8 cellular contexts compared by ENCODE assay signal in the genomic region with DNA sequence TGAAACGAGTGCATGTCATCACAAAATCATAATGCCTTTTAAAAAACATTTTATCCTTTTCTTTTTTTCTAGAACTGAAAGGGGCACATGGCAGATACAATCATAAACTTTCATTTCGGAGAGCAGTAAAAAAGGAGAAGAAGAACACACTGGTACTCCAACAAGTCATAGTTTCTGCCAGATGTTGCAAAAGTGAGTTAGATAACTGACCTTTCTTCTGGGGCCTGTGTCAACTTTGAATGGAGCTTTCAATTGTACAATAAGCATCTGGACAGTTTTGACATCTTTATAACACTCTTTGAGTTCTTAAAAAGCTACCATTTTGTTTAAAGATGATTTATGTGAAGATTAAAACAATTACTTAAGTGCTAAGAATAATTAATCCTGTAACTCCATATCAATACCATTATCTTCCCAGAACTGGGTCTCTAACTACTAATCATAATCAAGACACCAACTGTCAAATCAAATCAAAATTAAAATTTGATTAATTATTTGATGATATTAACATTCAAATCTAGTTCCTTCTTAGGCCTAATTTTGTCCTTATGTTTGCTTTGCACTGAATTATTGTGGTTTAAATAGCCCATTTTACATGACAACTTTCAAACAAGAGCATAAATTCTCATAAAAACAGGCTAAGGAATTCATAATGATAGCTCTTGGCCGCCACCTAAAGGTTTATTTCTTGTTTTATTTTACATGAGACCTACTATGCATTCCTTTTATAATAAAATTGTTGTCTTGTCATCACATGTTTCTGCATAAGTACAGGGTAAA. TPM values are rescaled to one million over a fixed set of nuclear protein-coding genes. Genes with fewer than 3 reads are reported as not detected.
DNase-seq lines count a peak whose midpoint lies in the region; ATAC-seq and TF ChIP-seq lines count a peak whose summit lies in the region.

No MANE protein-coding gene starts in this region.

- in situ Hi-C loops in transverse colon (cut with MboI; ENCODE audit: low pct_ligation_motif_present in 1 of 4, low pct_unique_long_range_greater_than_20kb in 1 of 4, low sequenced_read_pairs in 3 of 4): loop anchor here in 3 of 4 donors (10.0 to 25.0 kb wide), 4 partner anchors 149 to 599 kb away; a partner anchor contains a TSS

- ATAC-seq in HG02852 (IDR thresholded peaks at IDR 0.05; ENCODE audit: unreplicated experiment) (peak; percentile 46), GM21515 (IDR thresholded peaks at IDR 0.05; ENCODE audit: unreplicated experiment) (no peak)

- POLR2A ChIA-PET in PC-9 (lab: Charles Lee; ENCODE audit: unreplicated experiment): interaction anchor here (0.7 kb wide), 1 partner anchor 582 kb away, joined by 4 read pairs; no protein-coding TSS in a partner anchor

- WGBS in transverse colon (ENCODE audit: low coverage in 1 of 2), 2 donors: 38 to 45% methylated on average over 3 of the region's 3 CpGs
- no CpG with 5 or more reads among the region's 3 CpGs for WGBS in neuronal stem cell (ENCODE audit: extremely low coverage in 2 of 2, insufficient read length in 2 of 2, insufficient replicate concordance in 1 of 2), 2 donors

- H3K18ac ChIP-seq in neuronal stem cell (ENCODE audit: low read length): no peak overlapping the region

- no peak overlapping the region for H2AFZ ChIP-seq in PC-9
- no peak overlapping the region for H2AFZ ChIP-seq in neuronal stem cell (ENCODE audit: low read length)

- TF ChIP-seq EP300 in transverse colon (IDR thresholded peaks at IDR 0.05; ENCODE audit: low read depth): no peak

- intact Hi-C loops in PC-9 (cut with micrococcal nuclease; ENCODE audit: unreplicated experiment): loop anchor here (1.0 to 5.0 kb wide), 8 partner anchors 70 to 602 kb away; a partner anchor contains a TSS
- intact Hi-C loops in transverse colon (cut with DNase I; ENCODE audit: low total_unique reads): no loop called here

- H2BK15ac ChIP-seq in neuronal stem cell (ENCODE audit: low read length): no peak overlapping the region

- no peak overlapping the region for H3K14ac ChIP-seq in neuronal stem cell (ENCODE audit: low read length)

- no peak overlapping the region for H3K4me3 ChIP-seq in PC-9
- H3K4me3 ChIP-seq in fibroblast of mammary gland (ENCODE audit: control insufficient read depth, low read depth, low read length): no peak overlapping the region
- H3K4me3 ChIP-seq in transverse colon: no peak overlapping the region
- no peak overlapping the region for H3K4me3 ChIP-seq in neuronal stem cell (ENCODE audit: low read length in 2 of 2)

- no peaks in the 10 kb centered on the region for H3K27me3 ChIP-seq in PC-9 (ENCODE audit: insufficient read depth, low read depth)
- H3K27me3 ChIP-seq in transverse colon: no peaks in the 10 kb centered on the region
- H3K27me3 ChIP-seq in neuronal stem cell (ENCODE audit: control insufficient read depth in 3 of 3, insufficient read depth in 3 of 3, low read depth in 1 of 3, low read length in 3 of 3): no peaks in the 10 kb centered on the region

- no peak overlapping the region for H3K4me2 ChIP-seq in PC-9
- no peak overlapping the region for H3K4me2 ChIP-seq in neuronal stem cell (ENCODE audit: insufficient read depth, low read length, poor library complexity, severe bottlenecking)

- H3K9me3 ChIP-seq in PC-9 (ENCODE audit: insufficient read depth, low read depth) (no peaks in the 10 kb centered on the region), transverse colon (no peaks in the 10 kb centered on the region), neuronal stem cell (replicated peaks in 1 of 2; ENCODE audit: control insufficient read depth in 2 of 2, insufficient read depth in 1 of 2, low read depth in 1 of 2, low read length in 2 of 2) (no peaks in the 10 kb centered on the region)

- H3K4me1 ChIP-seq in PC-9 (replicated peaks; ENCODE audit: insufficient read depth) (no peaks in the 10 kb centered on the region), transverse colon (peaks cover 0 to 22% (median 0%) of the 10 kb centered on the region in 4 donors), neuronal stem cell (ENCODE audit: control insufficient read depth in 2 of 2, insufficient read depth in 1 of 2, low read depth in 1 of 2, low read length in 2 of 2) (peaks cover 6 to 25% of the 10 kb centered on the region in 2 donors)

- no TSS peak for BruUV-seq in PC-9 (replicated peaks; lab: Mats Ljungman, UMichigan)

- no peaks in the 10 kb centered on the region for H3K9me2 ChIP-seq in PC-9 (ENCODE audit: insufficient read depth)

- no peak overlapping the region for H2BK120ac ChIP-seq in neuronal stem cell (ENCODE audit: low read depth, low read length)

- H3K79me2 ChIP-seq in PC-9 (ENCODE audit: low read depth): no peaks in the 10 kb centered on the region

- H2BK12ac ChIP-seq in neuronal stem cell (ENCODE audit: low read length): no peak overlapping the region

- no peak overlapping the region for H3K4ac ChIP-seq in neuronal stem cell (ENCODE audit: low read length)

- no peaks in the 10 kb centered on the region for H4K20me1 ChIP-seq in PC-9 (ENCODE audit: insufficient read depth)

- no peak overlapping the region for H4K91ac ChIP-seq in neuronal stem cell (ENCODE audit: low read depth, low read length, poor library complexity)

- H3K27ac ChIP-seq in PC-9 (no peak overlapping the region), transverse colon (no peak overlapping the region), neuronal stem cell (replicated peaks; ENCODE audit: low read length) (no peak overlapping the region)

- no peaks in the 10 kb centered on the region for H3F3A ChIP-seq in PC-9 (ENCODE audit: insufficient read depth, low read depth)

- H2BK5ac ChIP-seq in neuronal stem cell (ENCODE audit: low read length): no peak overlapping the region

- no peak overlapping the region for H3K23ac ChIP-seq in neuronal stem cell (ENCODE audit: low read depth, low read length, poor library complexity)

- CTCF ChIA-PET in PC-9 (lab: Charles Lee): interaction anchor here (0.6 to 1.9 kb wide), 6 partner anchors 16 to 598 kb away, joined by 3 to 9 read pairs (median 4); no protein-coding TSS in a partner anchor

- H3K36me3 ChIP-seq in PC-9 (ENCODE audit: low read depth) (no peaks in the 10 kb centered on the region), transverse colon (no peaks in the 10 kb centered on the region), neuronal stem cell (replicated peaks in 1 of 2; ENCODE audit: control insufficient read depth in 2 of 2, insufficient read depth in 2 of 2, low read length in 2 of 2) (no peaks in the 10 kb centered on the region)

- no peak overlapping the region for H2AK5ac ChIP-seq in neuronal stem cell (ENCODE audit: low read depth, low read length)

- H3K9ac ChIP-seq in neuronal stem cell (ENCODE audit: low read depth, low read length, poor library complexity): no peak overlapping the region

- no peak overlapping the region for H4K8ac ChIP-seq in neuronal stem cell (ENCODE audit: low read depth, low read length)

- no peaks in the 10 kb centered on the region for H3K79me1 ChIP-seq in neuronal stem cell (ENCODE audit: low read depth, low read length)

- no peak for TF ChIP-seq POLR2A in transverse colon (IDR thresholded peaks at IDR 0.05)

- peak; percentile 65 for DNase-seq in Daoy (ENCODE audit: low read depth)
- peak in 1 of 2 experiments; percentile 56 for DNase-seq in PC-9
- peak; percentile 65 for DNase-seq in fibroblast of mammary gland (ENCODE audit: low read depth)
- no peak for DNase-seq in transverse colon
- no peak for DNase-seq in neuronal stem cell (ENCODE audit: low spot score)
- no peak for DNase-seq in activated CD8-positive, alpha-beta memory T cell treated with anti-CD3 and anti-CD28 coated beads for 24 hours

- TF ChIP-seq CTCF in PC-9 (conservative IDR thresholded peaks at IDR 0.05) (peak; percentile 92), fibroblast of mammary gland (conservative IDR thresholded peaks at IDR 0.05; ENCODE audit: control insufficient read depth, insufficient read depth, low read depth, low read length) (peak; percentile 34), transverse colon (IDR thresholded peaks at IDR 0.05) (peak; percentile 38 to 65 (median 47))

RNA-seq across cellular contexts. Expression of a gene that starts 19.5 kb away (rescaled TPM):
- 32.0 and 32.9 TPM in 2 replicates for total RNA-seq in Daoy (2014; rRNA removed; shearing (Covaris generic))
- total RNA-seq in PC-9 (2021): 19.4 and 20.1 TPM in 2 replicates
- 10 to 100 TPM in 1 of 4 donors, 1 to 10 TPM in 3; 3.0 to 14.0 (median 8.6) TPM for total RNA-seq in transverse colon
- 3.4 TPM for polyA plus RNA-seq in neuronal stem cell (2013, experiment 1 of 2)
- polyA plus RNA-seq in neuronal stem cell (2013, experiment 2 of 2): 3.7 TPM

Comparison
In these comparisons a context has a peak if more than half of its experiments do, and no peak if none do; other contexts are left out.
1. DNase-seq: peak in Daoy (single experiment) and fibroblast of mammary gland (single experiment); none in transverse colon (single experiment), neuronal stem cell (single experiment) and activated CD8-positive, alpha-beta memory T cell treated with anti-CD3 and anti-CD28 coated beads for 24 hours (single experiment).
2. CTCF ChIP-seq: peak in every context shown above with its lines; median percentile 92 in PC-9; 47 in transverse colon; 34 in fibroblast of mammary gland.